In genomic region chr11:6377902-6378694, GRCh38 we compare ENCODE assay signal across 11 cellular contexts. TPM values are rescaled to one million over a fixed set of nuclear protein-coding genes. Genes with fewer than 3 reads are reported as not detected.
DNase-seq lines count a peak whose midpoint lies in the region; ATAC-seq lines count a peak whose summit lies in the region.
"Had no signal": no experiment of that assay in that cellular context is flagged by ENCODE, and none has a peak within 500 bp of the region (broad histone marks: within the 10 kb centered on the region; RNA-seq: fewer than 3 reads in every experiment).

No MANE protein-coding gene starts in this region.

- ATAC-seq in activated T-cell treated with anti-CD3 and anti-CD28 coated beads, Interleukin-2, amount 50 U/mL, for 4 hours, result peak; percentile 64 to 77
- peak; percentile 62 to 79 for ATAC-seq in stimulated activated naive B cell treated with anti-CD40 and anti-IgM and Interleukin-4, amounts not matched to agents 10 μg/mL and 1 μg/mL and 100 μg/mL, for 72 hours (replicated peaks)
- ATAC-seq in HG03469 (IDR thresholded peaks at IDR 0.05; ENCODE audit: unreplicated experiment), result no peak
- ATAC-seq: GM23338 had no signal

- H3K27me3 ChIP-seq in adipocyte (replicated peaks; ENCODE audit: control insufficient read depth, insufficient read depth, low read length), result no peaks in the 10 kb centered on the region

- H3K4me1 Mint-ChIP-seq in activated T-cell treated with anti-CD3 and anti-CD28 coated beads, Interleukin-2, amount 50 U/mL, for 4 hours (ENCODE audit: low read depth), result peaks cover 29% of the 10 kb centered on the region
- peaks cover 8 to 19% of the 10 kb centered on the region in 2 donors for H3K4me1 Mint-ChIP-seq in stimulated activated naive B cell treated with anti-CD40 and anti-IgM and Interleukin-4, amounts not matched to agents 10 μg/mL and 1 μg/mL and 100 μg/mL, for 72 hours

- peaks cover 19% of the 10 kb centered on the region for H3K4me1 ChIP-seq in adipocyte (ENCODE audit: control insufficient read depth, insufficient read depth, low read length)
- H3K4me1 ChIP-seq: parathyroid adenoma had no signal

- H3K27ac Mint-ChIP-seq in stimulated activated naive B cell treated with anti-CD40 and anti-IgM and Interleukin-4, amounts not matched to agents 10 μg/mL and 1 μg/mL and 100 μg/mL, for 72 hours, result peak overlapping the region; percentile 27
- H3K27ac Mint-ChIP-seq: GM23338 had no signal

- no peaks in the 10 kb centered on the region for H3K36me3 ChIP-seq in adipocyte (ENCODE audit: control insufficient read depth, insufficient read depth, low read length, severe bottlenecking)

- no peak overlapping the region for H3K4me3 ChIP-seq in adipocyte (ENCODE audit: low read length)
- H3K4me3 ChIP-seq: GM23338 had no signal

- H3K9ac ChIP-seq in adipocyte (ENCODE audit: low read length), result peak overlapping the region; percentile 42
- H3K9ac ChIP-seq: parathyroid adenoma had no signal

- H3K4me3 Mint-ChIP-seq in activated T-cell treated with anti-CD3 and anti-CD28 coated beads, Interleukin-2, amount 50 U/mL, for 4 hours, result no peak overlapping the region
- H3K4me3 Mint-ChIP-seq in stimulated activated naive B cell treated with anti-CD40 and anti-IgM and Interleukin-4, amounts not matched to agents 10 μg/mL and 1 μg/mL and 100 μg/mL, for 72 hours, result no peak overlapping the region
- H3K4me3 Mint-ChIP-seq: GM23338 had no signal

- no peaks in the 10 kb centered on the region for H3K9me3 Mint-ChIP-seq in activated T-cell treated with anti-CD3 and anti-CD28 coated beads, Interleukin-2, amount 50 U/mL, for 4 hours
- no peaks in the 10 kb centered on the region for H3K9me3 Mint-ChIP-seq in stimulated activated naive B cell treated with anti-CD40 and anti-IgM and Interleukin-4, amounts not matched to agents 10 μg/mL and 1 μg/mL and 100 μg/mL, for 72 hours
- H3K9me3 Mint-ChIP-seq: GM23338 had no signal

- H3K9me3 ChIP-seq in adipocyte (ENCODE audit: control insufficient read depth, low read length), result no peaks in the 10 kb centered on the region

- H3K27me3 Mint-ChIP-seq in activated T-cell treated with anti-CD3 and anti-CD28 coated beads, Interleukin-2, amount 50 U/mL, for 4 hours (ENCODE audit: low read depth), result no peaks in the 10 kb centered on the region
- no peaks in the 10 kb centered on the region for H3K27me3 Mint-ChIP-seq in stimulated activated naive B cell treated with anti-CD40 and anti-IgM and Interleukin-4, amounts not matched to agents 10 μg/mL and 1 μg/mL and 100 μg/mL, for 72 hours

- H3K36me3 Mint-ChIP-seq in activated T-cell treated with anti-CD3 and anti-CD28 coated beads, Interleukin-2, amount 50 U/mL, for 4 hours (ENCODE audit: insufficient read depth), result no peaks in the 10 kb centered on the region
- no peaks in the 10 kb centered on the region for H3K36me3 Mint-ChIP-seq in stimulated activated naive B cell treated with anti-CD40 and anti-IgM and Interleukin-4, amounts not matched to agents 10 μg/mL and 1 μg/mL and 100 μg/mL, for 72 hours

- DNase-seq in activated T-cell treated with anti-CD3 and anti-CD28 coated beads, Interleukin-2, amount 50 U/mL, for 4 hours, result no peak
- DNase-seq in activated T-cell treated with anti-CD3 and anti-CD28 coated beads for 4 hours, result no peak
- DNase-seq in NCI-H146 (lab: John Stamatoyannopoulos, UW), result peak; percentile 63
- DNase-seq in adipocyte (ENCODE audit: low read depth), result no peak
- no peak for DNase-seq in stimulated activated naive B cell treated with anti-CD40 and anti-IgM and Interleukin-4, amounts not matched to agents 10 μg/mL and 1 μg/mL and 100 μg/mL, for 72 hours
- no peak for DNase-seq in NCI-H446 treated with DMSO at 0.1 percent for 48 hours (lab: John Stamatoyannopoulos, UW)
- no peak for DNase-seq in NK-92 (lab: John Stamatoyannopoulos, UW; ENCODE audit: unreplicated experiment)
- DNase-seq: NCI-H1694 treated with DMSO at 0.1 percent for 48 hours had no signal

RNA-seq across cellular contexts. Expression of gene SMPD1, which starts 12.2 kb away (rescaled TPM):
- 10 to 100 TPM; 13.1 to 18.2 (median 16.3) TPM for total RNA-seq in activated T-cell treated with anti-CD3 and anti-CD28 coated beads, Interleukin-2, amount 50 U/mL, for 4 hours

RNA-seq across cellular contexts. Expression of gene APBB1, which starts 40.8 kb away (rescaled TPM):
- 10 to 100 TPM; 25.7 to 34.5 (median 27.9) TPM for total RNA-seq in activated T-cell treated with anti-CD3 and anti-CD28 coated beads, Interleukin-2, amount 50 U/mL, for 4 hours

RNA-seq across cellular contexts. Expression of gene CAVIN3, which starts 57.8 kb away (rescaled TPM):
- 10 to 100 TPM in 2 of 3 donors, 1 to 10 TPM in 1; 8.6 to 26.1 (median 14.0) TPM for total RNA-seq in activated T-cell treated with anti-CD3 and anti-CD28 coated beads, Interleukin-2, amount 50 U/mL, for 4 hours
